11 cellular contexts compared by ENCODE assay signal in the genomic region with DNA sequence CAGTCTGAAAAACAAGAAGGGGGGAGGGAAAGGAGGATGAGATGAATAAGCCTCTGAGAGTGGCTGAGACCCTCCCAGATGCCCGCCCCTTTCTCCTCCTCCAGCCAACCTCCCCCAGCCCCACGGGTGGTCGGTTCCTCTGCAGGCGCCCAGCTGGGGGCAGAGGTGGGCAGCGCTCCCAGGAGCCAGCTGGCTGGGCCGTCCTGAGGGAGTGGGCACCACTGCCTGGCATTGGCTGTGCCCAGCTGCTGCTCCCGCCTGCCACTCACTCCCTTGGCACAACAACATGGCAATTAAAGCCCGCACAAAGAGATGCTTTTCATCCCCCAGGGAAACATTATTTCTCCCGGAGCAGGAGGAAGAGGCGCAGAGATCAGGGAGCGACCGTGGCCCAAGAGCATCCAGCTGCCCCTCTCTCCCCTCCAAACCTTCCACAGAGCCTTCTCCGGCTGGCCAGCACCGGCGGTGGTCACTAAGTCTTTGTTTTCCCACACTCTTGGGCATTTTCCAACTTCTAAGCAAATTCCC.
DNase-seq lines count a peak whose midpoint lies in the region; ATAC-seq and TF ChIP-seq lines count a peak whose summit lies in the region.
"Had no signal": no experiment of that assay in that cellular context is flagged by ENCODE, and none has a peak within 500 bp of the region (broad histone marks: within the 10 kb centered on the region; RNA-seq: fewer than 3 reads in every experiment).

No MANE protein-coding gene starts in this region.

- peak overlapping the region in 1 of 2 donors; percentile 12 for H3K4me3 ChIP-seq in tibial artery

- peaks cover 15 to 48% (median 37%) of the 10 kb centered on the region in 3 donors for H3K36me3 ChIP-seq in tibial artery

- intact Hi-C loops in tibial artery (cut with DNase I; ENCODE audit: low total_unique reads) = no loop called here

- peaks cover 0 to 18% (median 10%) of the 10 kb centered on the region in 4 donors for H3K4me1 ChIP-seq in tibial artery

- ATAC-seq in left lobe of liver (peak; percentile 19), GM21390 (IDR thresholded peaks at IDR 0.05; ENCODE audit: unreplicated experiment) (no peak), GM21367 (IDR thresholded peaks at IDR 0.05; ENCODE audit: unreplicated experiment) (no peak)
- ATAC-seq: activated naive CD8-positive, alpha-beta T cell treated with anti-CD3 and anti-CD28 coated beads, Interleukin-2, amount 50 U/mL, for 24 hours had no signal

- H3K27me3 ChIP-seq in tibial artery = no peaks in the 10 kb centered on the region

- no peak for TF ChIP-seq CTCF in tibial artery (IDR thresholded peaks at IDR 0.05)

- H3K9me3 ChIP-seq in tibial artery = no peaks in the 10 kb centered on the region

- DNase-seq in NCI-H1694 (lab: John Stamatoyannopoulos, UW) (peak; percentile 92), cerebellar cortex (ENCODE audit: low spot score) (peak; percentile 15), left lobe of liver (ENCODE audit: low spot score) (no peak), tibial artery (no peak), OCI-M1 (lab: John Stamatoyannopoulos, UW) (no peak)
- DNase-seq in activated naive CD4-positive, alpha-beta T cell treated with Interleukin-2 at 50 U/mL for 16 hours = no peak
- DNase-seq: activated naive CD8-positive, alpha-beta T cell treated with anti-CD3 and anti-CD28 coated beads, Interleukin-2, amount 50 U/mL, for 24 hours; Karpas-422; T-helper 9 cell had no signal

- H3K27ac ChIP-seq in tibial artery = peak overlapping the region; percentile 14 to 45

Comparison
In these comparisons a context has a peak if more than half of its experiments do, and no peak if none do; other contexts are left out.
1. DNase-seq: peak in NCI-H1694 (single experiment) and cerebellar cortex (single experiment); none in left lobe of liver (single experiment), tibial artery (0 of 2), activated naive CD4-positive, alpha-beta T cell treated with Interleukin-2 at 50 U/mL for 16 hours (single experiment) and OCI-M1 (single experiment).